In genomic region chr2:49798570-49798969, GRCh38 we compare ENCODE assay signal across 19 cellular contexts.
"Had no signal": no experiment of that assay in that cellular context is flagged by ENCODE, and none has a peak within 500 bp of the region (broad histone marks: within the 10 kb centered on the region; RNA-seq: fewer than 3 reads in every experiment).

No MANE protein-coding gene starts in this region.

- FAIRE-seq: pancreas, small intestine had no signal

- DNase-seq: naive thymus-derived CD4-positive, alpha-beta T cell; natural killer cell; nucleus accumbens; pancreas; retina; right lobe of liver; sigmoid colon; small intestine; stimulated activated CD4-positive, alpha-beta T cell treated with anti-CD3 and anti-CD28 coated beads, Interleukin-15, amount 100 ng/mL, for 24 hours; stimulated activated CD4-positive, alpha-beta T cell treated with anti-CD3 and anti-CD28 coated beads, Interleukin-2, amount 100 ng/mL, for 24 hours; stimulated activated CD4-positive, alpha-beta T cell treated with anti-CD3 and anti-CD28 coated beads, Interleukin-2, amount 100 ng/mL, for 48 hours; stimulated activated CD4-positive, alpha-beta T cell treated with anti-CD3 and anti-CD28 coated beads, Interleukin-4, amount 100 ng/mL, for 24 hours; stimulated activated naive B cell treated with anti-CD40 and anti-IgM and Interleukin-4, amounts not matched to agents 10 μg/mL and 1 μg/mL and 100 μg/mL, for 72 hours; stimulated activated naive CD4-positive, alpha-beta T cell treated with Interleukin-2 at 50 U/mL for 16 hours; stomach; thyroid gland; trophoblast cell; upper lobe of left lung; uterus had no signal
